In genomic region chr3:10974131-10974530, GRCh38 we compare ENCODE assay signal across 28 cellular contexts.
"Had no signal": no experiment of that assay in that cellular context is flagged by ENCODE, and none has a peak within 500 bp of the region (broad histone marks: within the 10 kb centered on the region; RNA-seq: fewer than 3 reads in every experiment).

No MANE protein-coding gene starts in this region.

- H3K27ac Mint-ChIP-seq: stimulated activated effector memory CD8-positive, alpha-beta T cell treated with anti-CD3 and anti-CD28 coated beads, Interleukin-12 subunit alpha, Interleukin-12 subunit beta, amount 100 ng/mL, for 72 hours; stimulated activated memory B cell treated with anti-CD40 and anti-IgM and Interleukin-4, amounts not matched to agents 10 μg/mL and 1 μg/mL and 100 μg/mL, for 72 hours; stimulated activated naive CD8-positive, alpha-beta T cell treated with anti-CD3 and anti-CD28 coated beads, Interleukin-15, amount 100 ng/mL, for 72 hours; stimulated activated naive CD8-positive, alpha-beta T cell treated with anti-CD3 and anti-CD28 coated beads, Interleukin-15, Interleukin-2, amounts not matched to agents 100 ng/mL and 50 ng/mL, for 24 hours; type B pancreatic cell had no signal

- H3K9me3 ChIP-seq: stomach, suprapubic skin, testis, thoracic aorta, thyroid gland, tibial artery, tibial nerve, transverse colon, upper lobe of left lung, upper lobe of right lung, uterus, vagina had no signal

- H3K4me3 Mint-ChIP-seq: stimulated activated effector memory CD8-positive, alpha-beta T cell treated with anti-CD3 and anti-CD28 coated beads, Interleukin-12 subunit alpha, Interleukin-12 subunit beta, amount 100 ng/mL, for 72 hours; stimulated activated memory B cell treated with anti-CD40 and anti-IgM and Interleukin-4, amounts not matched to agents 10 μg/mL and 1 μg/mL and 100 μg/mL, for 72 hours; stimulated activated naive CD8-positive, alpha-beta T cell treated with anti-CD3 and anti-CD28 coated beads, Interleukin-15, amount 100 ng/mL, for 72 hours; stimulated activated naive CD8-positive, alpha-beta T cell treated with anti-CD3 and anti-CD28 coated beads, Interleukin-15, Interleukin-2, amounts not matched to agents 100 ng/mL and 50 ng/mL, for 24 hours; type B pancreatic cell had no signal

- H3K36me3 ChIP-seq: stomach, suprapubic skin, thoracic aorta, thyroid gland, tibial artery, tibial nerve, transverse colon, upper lobe of left lung, upper lobe of right lung, uterus, vagina had no signal

- FAIRE-seq: urothelium cell line had no signal

- H3K4me1 ChIP-seq: stomach, suprapubic skin, testis, thyroid gland, tibial artery, tibial nerve, upper lobe of left lung, upper lobe of right lung, uterus, vagina had no signal

- H3K4me3 ChIP-seq: stomach, suprapubic skin, testis, thoracic aorta, thyroid gland, tibial artery, tibial nerve, transverse colon, upper lobe of left lung, upper lobe of right lung, uterus, vagina had no signal

- H3K27ac ChIP-seq: stomach, suprapubic skin, testis, thoracic aorta, thyroid gland, tibial artery, tibial nerve, transverse colon, upper lobe of left lung, upper lobe of right lung, uterus, vagina had no signal

- H3K4me1 Mint-ChIP-seq: stimulated activated effector memory CD8-positive, alpha-beta T cell treated with anti-CD3 and anti-CD28 coated beads, Interleukin-12 subunit alpha, Interleukin-12 subunit beta, amount 100 ng/mL, for 72 hours had no signal

- DNase-seq: stimulated activated CD4-positive, alpha-beta T cell treated with anti-CD3 and anti-CD28 coated beads, Interleukin-2, amount 100 ng/mL, for 48 hours; stimulated activated CD4-positive, alpha-beta T cell treated with anti-CD3 and anti-CD28 coated beads, Interleukin-4, amount 100 ng/mL, for 1 hour; stimulated activated CD4-positive, alpha-beta T cell treated with anti-CD3 and anti-CD28 coated beads, Interleukin-4, amount 100 ng/mL, for 24 hours; stimulated activated CD4-positive, alpha-beta T cell treated with anti-CD3 and anti-CD28 coated beads, Interleukin-4, amount 100 ng/mL, for 4 hours; stimulated activated CD8-positive, alpha-beta memory T cell treated with anti-CD3 and anti-CD28 coated beads, Interleukin-4, amount 100 ng/mL, for 48 hours; stimulated activated naive CD4-positive, alpha-beta T cell; stimulated activated naive CD4-positive, alpha-beta T cell treated with Interleukin-2 at 50 U/mL for 16 hours; stimulated activated naive CD8-positive, alpha-beta T cell treated with anti-CD3 and anti-CD28 coated beads, Interleukin-15, amount 100 ng/mL, for 72 hours; stimulated activated naive CD8-positive, alpha-beta T cell treated with anti-CD3 and anti-CD28 coated beads, Interleukin-15, Interleukin-2, amounts not matched to agents 100 U/mL and 50 U/mL, for 24 hours; stomach; substantia nigra; testis; thyroid gland; tibial artery; transverse colon; trophoblast cell; upper lobe of left lung; upper lobe of right lung; uterus had no signal

- H3K36me3 Mint-ChIP-seq: stimulated activated effector memory CD8-positive, alpha-beta T cell treated with anti-CD3 and anti-CD28 coated beads, Interleukin-12 subunit alpha, Interleukin-12 subunit beta, amount 100 ng/mL, for 72 hours; stimulated activated memory B cell treated with anti-CD40 and anti-IgM and Interleukin-4, amounts not matched to agents 10 μg/mL and 1 μg/mL and 100 μg/mL, for 72 hours; type B pancreatic cell had no signal

- H3K27me3 ChIP-seq: testis, tibial nerve, upper lobe of left lung, upper lobe of right lung, uterus, vagina had no signal

- ATAC-seq: stimulated activated effector memory CD8-positive, alpha-beta T cell treated with anti-CD3 and anti-CD28 coated beads, Interleukin-12 subunit alpha, Interleukin-12 subunit beta, amount 100 ng/mL, for 72 hours; stimulated activated memory B cell treated with anti-CD40 and anti-IgM and Interleukin-4, amounts not matched to agents 10 μg/mL and 1 μg/mL and 100 μg/mL, for 72 hours; stimulated activated naive CD8-positive, alpha-beta T cell treated with anti-CD3 and anti-CD28 coated beads, Interleukin-15, amount 100 ng/mL, for 72 hours; stimulated activated naive CD8-positive, alpha-beta T cell treated with anti-CD3 and anti-CD28 coated beads, Interleukin-15, Interleukin-2, amounts not matched to agents 100 U/mL and 50 U/mL, for 24 hours; upper lobe of right lung had no signal

- H3K9me3 Mint-ChIP-seq: stimulated activated effector memory CD8-positive, alpha-beta T cell treated with anti-CD3 and anti-CD28 coated beads, Interleukin-12 subunit alpha, Interleukin-12 subunit beta, amount 100 ng/mL, for 72 hours; stimulated activated memory B cell treated with anti-CD40 and anti-IgM and Interleukin-4, amounts not matched to agents 10 μg/mL and 1 μg/mL and 100 μg/mL, for 72 hours; stimulated activated naive CD8-positive, alpha-beta T cell treated with anti-CD3 and anti-CD28 coated beads, Interleukin-15, amount 100 ng/mL, for 72 hours; stimulated activated naive CD8-positive, alpha-beta T cell treated with anti-CD3 and anti-CD28 coated beads, Interleukin-15, Interleukin-2, amounts not matched to agents 100 ng/mL and 50 ng/mL, for 24 hours; type B pancreatic cell had no signal
